ENCODE assay signal across 28 cellular contexts in the genomic region with DNA sequence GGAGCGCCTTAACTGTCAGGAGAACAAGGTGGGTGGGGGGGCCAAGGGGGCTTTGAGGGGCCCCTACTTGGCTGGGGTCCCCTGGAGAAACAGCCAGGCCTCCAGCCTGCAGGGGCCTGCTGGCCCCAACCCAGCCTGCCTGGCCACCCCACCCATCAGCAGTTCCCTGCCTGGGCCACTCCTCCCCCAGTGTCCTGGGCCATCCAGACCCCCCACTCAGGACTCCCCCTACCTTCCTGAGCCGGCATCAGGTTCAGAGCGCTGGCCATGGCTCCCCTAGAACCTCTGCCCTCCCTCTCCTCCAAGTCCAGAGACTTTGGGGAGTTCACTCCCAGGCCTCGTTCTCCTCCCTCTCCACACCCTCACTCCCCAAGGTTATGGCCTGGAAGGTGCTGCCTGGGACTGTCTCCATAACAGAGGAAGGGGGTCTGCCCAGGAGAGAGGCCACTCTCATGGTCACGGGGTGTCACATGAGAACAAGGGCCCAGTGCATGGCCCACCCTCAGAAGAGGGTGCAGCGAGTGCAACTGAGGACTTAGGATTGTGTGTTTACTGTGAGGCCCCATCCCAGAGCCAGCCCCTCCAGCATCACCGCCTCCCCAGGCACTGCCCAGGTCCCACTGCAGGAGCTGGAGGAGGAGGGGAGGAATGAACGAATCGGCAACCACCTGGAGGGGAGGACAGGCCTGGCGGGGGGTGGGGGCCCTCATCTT. TPM values are rescaled to one million over a fixed set of nuclear protein-coding genes. Genes with fewer than 3 reads are reported as not detected.
DNase-seq lines count a peak whose midpoint lies in the region; ATAC-seq lines count a peak whose summit lies in the region.
"Had no signal": no experiment of that assay in that cellular context is flagged by ENCODE, and none has a peak within 500 bp of the region (broad histone marks: within the 10 kb centered on the region; RNA-seq: fewer than 3 reads in every experiment).

No MANE protein-coding gene starts in this region.

- H3K9me3 ChIP-seq in right cardiac atrium (ENCODE audit: control insufficient read depth, low read length): no peaks in the 10 kb centered on the region
- no peaks in the 10 kb centered on the region for H3K9me3 ChIP-seq in KOPT-K1 (ENCODE audit: insufficient read depth, low read length, poor library complexity, severe bottlenecking)
- peaks cover 0 to 5% of the 10 kb centered on the region in 2 donors for H3K9me3 ChIP-seq in neuronal stem cell (replicated peaks in 1 of 2; ENCODE audit: control insufficient read depth in 2 of 2, insufficient read depth in 1 of 2, low read depth in 1 of 2, low read length in 2 of 2)

- peak overlapping the region; percentile 64 for H2BK15ac ChIP-seq in neuronal stem cell (ENCODE audit: low read length)

- H3K79me1 ChIP-seq in neuronal stem cell (ENCODE audit: low read depth, low read length): peaks cover 4% of the 10 kb centered on the region

- H3K4me3 ChIP-seq in right cardiac atrium (ENCODE audit: low read length): no peak overlapping the region
- H3K4me3 ChIP-seq in neuronal stem cell (ENCODE audit: low read length in 2 of 2): no peak overlapping the region
- H3K4me3 ChIP-seq: SK-N-MC had no signal

- peak overlapping the region; percentile 11 for H3K18ac ChIP-seq in neuronal stem cell (ENCODE audit: low read length)

- no peak overlapping the region for H2BK120ac ChIP-seq in neuronal stem cell (ENCODE audit: low read depth, low read length)

- DNase-seq in right cardiac atrium: peak; percentile 4 to 40 (median 23)
- no peak for DNase-seq in cardiac septum (ENCODE audit: low spot score)
- DNase-seq in neuronal stem cell (ENCODE audit: low spot score): no peak
- DNase-seq in kidney glomerular epithelial cell (lab: John Stamatoyannopoulos, UW): no peak
- DNase-seq: C1 segment of cervical spinal cord; CD8-positive, alpha-beta memory T cell; DMS 273 treated with DMSO at 0.1 percent for 48 hours; DMS79 treated with DMSO at 0.1 percent for 48 hours; GF-D8; NCI-H1105 treated with DMSO at 0.1 percent for 48 hours; NCI-H146; NCI-H1930; NCI-H2107; NCI-H526 treated with DMSO at 0.1 percent for 48 hours; SHP77 treated with DMSO at 0.1 percent for 48 hours; T-helper 17 cell had no signal

- no peak overlapping the region for H3K23ac ChIP-seq in neuronal stem cell (ENCODE audit: low read depth, low read length, poor library complexity)

- no peak overlapping the region for H2BK5ac ChIP-seq in neuronal stem cell (ENCODE audit: low read length)

- H3K36me3 ChIP-seq in KOPT-K1 (ENCODE audit: insufficient read depth, low read length) (no peaks in the 10 kb centered on the region), neuronal stem cell (replicated peaks in 1 of 2; ENCODE audit: control insufficient read depth in 2 of 2, insufficient read depth in 2 of 2, low read length in 2 of 2) (peaks cover 0 to 4% of the 10 kb centered on the region in 2 donors)

- intact Hi-C loops in right cardiac atrium (cut with DNase I) (no loop called here), cardiac septum (cut with DNase I) (no loop called here)

- no peak overlapping the region for H2BK12ac ChIP-seq in neuronal stem cell (ENCODE audit: low read length)

- no peak overlapping the region for H3K4ac ChIP-seq in neuronal stem cell (ENCODE audit: low read length)

- H3K4me1 ChIP-seq in right cardiac atrium (ENCODE audit: control insufficient read depth, insufficient read depth, low read length) (peaks cover 2% of the 10 kb centered on the region), neuronal stem cell (ENCODE audit: control insufficient read depth in 2 of 2, insufficient read depth in 1 of 2, low read depth in 1 of 2, low read length in 2 of 2) (peaks cover 13 to 15% of the 10 kb centered on the region in 2 donors)

- no peak overlapping the region for H3K27ac ChIP-seq in right cardiac atrium (ENCODE audit: low read length)
- peak overlapping the region; percentile 68 for H3K27ac ChIP-seq in KOPT-K1 (ENCODE audit: low read depth, low read length, poor library complexity, severe bottlenecking)
- H3K27ac ChIP-seq in neuronal stem cell (replicated peaks; ENCODE audit: low read length): no peak overlapping the region
- H3K27ac ChIP-seq: KMS-11, RWPE1, SK-N-MC had no signal

- H2AK5ac ChIP-seq in neuronal stem cell (ENCODE audit: low read depth, low read length): peak overlapping the region; percentile 74

- H4K91ac ChIP-seq in neuronal stem cell (ENCODE audit: low read depth, low read length, poor library complexity): peak overlapping the region; percentile 22

- H3K14ac ChIP-seq in neuronal stem cell (ENCODE audit: low read length): no peak overlapping the region

- no peak overlapping the region for H3K9ac ChIP-seq in neuronal stem cell (ENCODE audit: low read depth, low read length, poor library complexity)
- H3K9ac ChIP-seq: KMS-11 had no signal

- H4K8ac ChIP-seq in neuronal stem cell (ENCODE audit: low read depth, low read length): no peak overlapping the region

- H2AFZ ChIP-seq in neuronal stem cell (ENCODE audit: low read length): peak overlapping the region; percentile 33

- H3K4me2 ChIP-seq in neuronal stem cell (ENCODE audit: insufficient read depth, low read length, poor library complexity, severe bottlenecking): no peak overlapping the region
- H3K4me2 ChIP-seq: KMS-11 had no signal

- ATAC-seq in right cardiac atrium (no peak), GM19452 (IDR thresholded peaks at IDR 0.05; ENCODE audit: unreplicated experiment) (no peak), GM21367 (IDR thresholded peaks at IDR 0.05; ENCODE audit: unreplicated experiment) (no peak), HG02884 (IDR thresholded peaks at IDR 0.05; ENCODE audit: unreplicated experiment) (no peak)
- ATAC-seq: HCT116, T-helper 17 cell had no signal

- H3K27me3 ChIP-seq in right cardiac atrium (ENCODE audit: control insufficient read depth, insufficient read depth) (no peaks in the 10 kb centered on the region), neuronal stem cell (ENCODE audit: control insufficient read depth in 3 of 3, insufficient read depth in 3 of 3, low read depth in 1 of 3, low read length in 3 of 3) (peaks cover 0 to 4% (median 0%) of the 10 kb centered on the region in 3 experiments)

- 77% methylated on average over 10 of the region's 10 CpGs for WGBS in right cardiac atrium
- WGBS in neuronal stem cell (ENCODE audit: extremely low coverage in 2 of 2, insufficient read length in 2 of 2, insufficient replicate concordance in 1 of 2), 2 donors: no CpG with 5 or more reads among the region's 10 CpGs

RNA-seq across cellular contexts. Expression of a gene that starts 6.0 kb away (rescaled TPM):
- total RNA-seq in right cardiac atrium (1 to 10 TPM; 1.5 to 4.8 (median 2.2) TPM), cardiac septum (1.7 TPM)
- polyA plus RNA-seq in right cardiac atrium: 3.1 TPM
- polyA plus RNA-seq in neuronal stem cell (2013, experiment 1 of 2): 1.6 TPM
- 1.9 TPM for polyA plus RNA-seq in neuronal stem cell (2013, experiment 2 of 2)
- total RNA-seq: A172, H4 had no signal

RNA-seq across cellular contexts. Expression of a gene that starts 20.6 kb away (rescaled TPM):
- total RNA-seq in right cardiac atrium (10 to 100 TPM; 19.0 to 22.1 (median 20.0) TPM), cardiac septum (16.4 TPM)
- polyA plus RNA-seq in right cardiac atrium: 8.9 TPM
- polyA plus RNA-seq in neuronal stem cell (2013, experiment 1 of 2): 34.3 TPM
- 35.7 TPM for polyA plus RNA-seq in neuronal stem cell (2013, experiment 2 of 2)

RNA-seq across cellular contexts. Expression of a gene that starts 32.2 kb away (rescaled TPM):
- total RNA-seq in right cardiac atrium (10 to 100 TPM; 38.1 to 42.5 (median 40.0) TPM), cardiac septum (38.9 TPM)
- polyA plus RNA-seq in right cardiac atrium: 23.3 TPM
- 50.1 TPM for polyA plus RNA-seq in neuronal stem cell (2013, experiment 1 of 2)
- polyA plus RNA-seq in neuronal stem cell (2013, experiment 2 of 2): 49.8 TPM

RNA-seq across cellular contexts. Expression of a gene that starts 48.2 kb away (rescaled TPM):
- not detected for total RNA-seq in right cardiac atrium
- polyA plus RNA-seq in right cardiac atrium: not detected
- not detected for total RNA-seq in cardiac septum
- not detected for polyA plus RNA-seq in neuronal stem cell (2013, experiment 1 of 2)
- polyA plus RNA-seq in neuronal stem cell (2013, experiment 2 of 2): not detected
- total RNA-seq: A172; CD8-positive, alpha-beta memory T cell; H4; NCI-H460; T-helper 17 cell had no signal
- polyA plus RNA-seq: CD8-positive, alpha-beta memory T cell; IgD-negative memory B cell had no signal

Comparison
In these comparisons a context has a peak if more than half of its experiments do, and no peak if none do; other contexts are left out.
1. DNase-seq: peak in right cardiac atrium (3 of 3); none in cardiac septum (single experiment), neuronal stem cell (single experiment) and kidney glomerular epithelial cell (single experiment).